8 cellular contexts compared by ENCODE assay signal in the genomic region with DNA sequence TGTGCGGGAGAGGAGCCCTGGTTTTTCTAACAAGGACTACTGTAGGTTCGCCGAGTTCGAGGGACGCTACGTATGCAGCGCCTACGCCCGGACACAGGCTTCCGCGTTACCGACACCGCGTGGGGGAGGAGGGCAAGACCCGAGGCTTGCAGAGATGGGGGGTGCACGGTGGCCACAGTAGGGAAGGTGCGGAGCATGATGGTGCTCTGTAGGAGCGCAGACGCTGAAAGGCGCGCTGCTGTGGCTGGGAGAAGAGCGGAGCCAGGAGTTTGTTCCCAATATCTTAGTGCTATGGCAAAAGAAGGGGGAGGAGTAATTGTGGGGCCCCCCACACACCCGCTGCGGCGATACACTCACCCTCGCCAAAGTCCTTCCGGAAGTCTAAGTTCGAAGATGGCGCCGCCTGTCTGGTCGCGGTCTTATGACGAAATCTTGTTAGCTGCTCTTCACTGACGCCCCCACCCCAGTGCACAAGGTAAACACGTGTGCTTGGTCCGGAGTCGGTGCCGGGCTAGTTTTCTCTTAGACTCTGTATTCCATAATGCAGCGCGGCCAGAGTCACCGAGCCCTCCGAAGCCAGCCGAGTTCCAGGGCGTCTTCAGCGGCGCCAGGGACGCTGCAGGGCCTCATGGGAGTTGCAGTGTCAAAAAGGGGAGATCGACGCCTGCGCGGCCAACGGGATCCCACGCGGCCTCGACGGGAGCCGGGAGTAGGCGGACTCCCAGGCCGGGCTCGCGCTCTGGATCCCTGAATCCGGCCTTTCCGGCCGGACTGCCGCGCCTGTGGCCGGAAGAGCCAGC. TPM values are rescaled to one million over a fixed set of nuclear protein-coding genes. Genes with fewer than 3 reads are reported as not detected.
DNase-seq lines count a peak whose midpoint lies in the region; ATAC-seq and TF ChIP-seq lines count a peak whose summit lies in the region.

A gene with protein sequence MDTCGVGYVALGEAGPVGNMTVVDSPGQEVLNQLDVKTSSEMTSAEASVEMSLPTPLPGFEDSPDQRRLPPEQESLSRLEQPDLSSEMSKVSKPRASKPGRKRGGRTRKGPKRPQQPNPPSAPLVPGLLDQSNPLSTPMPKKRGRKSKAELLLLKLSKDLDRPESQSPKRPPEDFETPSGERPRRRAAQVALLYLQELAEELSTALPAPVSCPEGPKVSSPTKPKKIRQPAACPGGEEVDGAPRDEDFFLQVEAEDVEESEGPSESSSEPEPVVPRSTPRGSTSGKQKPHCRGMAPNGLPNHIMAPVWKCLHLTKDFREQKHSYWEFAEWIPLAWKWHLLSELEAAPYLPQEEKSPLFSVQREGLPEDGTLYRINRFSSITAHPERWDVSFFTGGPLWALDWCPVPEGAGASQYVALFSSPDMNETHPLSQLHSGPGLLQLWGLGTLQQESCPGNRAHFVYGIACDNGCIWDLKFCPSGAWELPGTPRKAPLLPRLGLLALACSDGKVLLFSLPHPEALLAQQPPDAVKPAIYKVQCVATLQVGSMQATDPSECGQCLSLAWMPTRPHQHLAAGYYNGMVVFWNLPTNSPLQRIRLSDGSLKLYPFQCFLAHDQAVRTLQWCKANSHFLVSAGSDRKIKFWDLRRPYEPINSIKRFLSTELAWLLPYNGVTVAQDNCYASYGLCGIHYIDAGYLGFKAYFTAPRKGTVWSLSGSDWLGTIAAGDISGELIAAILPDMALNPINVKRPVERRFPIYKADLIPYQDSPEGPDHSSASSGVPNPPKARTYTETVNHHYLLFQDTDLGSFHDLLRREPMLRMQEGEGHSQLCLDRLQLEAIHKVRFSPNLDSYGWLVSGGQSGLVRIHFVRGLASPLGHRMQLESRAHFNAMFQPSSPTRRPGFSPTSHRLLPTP (minus strand): TSS at position 383 of the 800 bp plus-strand sequence. CDS start 13,210 bp downstream, outside the sequence.

- H3K9me3 ChIP-seq in AG04450 (ENCODE audit: control insufficient read depth, insufficient read depth, low read length), result no peaks in the 10 kb centered on the region; the same call in 1 of the 2 replicates

- CTCF ChIA-PET in AG04450 (lab: Charles Lee), result interaction anchor here (0.6 to 1.8 kb wide), 3 partner anchors 13 to 84 kb away, joined by 3 to 5 read pairs (median 3); partner anchors contain the start of genes EIF2B4 and MPV17
- CTCF ChIA-PET in WTC11 (lab: Charles Lee), result interaction anchor here (1.3 to 1.9 kb wide), 3 partner anchors 13 to 53 kb away, joined by 3 to 14 read pairs (median 5); partner anchors contain the start of genes EIF2B4 and ZNF513

- TF ChIP-seq CTCF in AG04450 (IDR thresholded peaks at IDR 0.05; ENCODE audit: low read depth, low read length) (no peak), WTC11 (IDR thresholded peaks at IDR 0.05) (no peak), cardiac fibroblast (IDR thresholded peaks at IDR 0.05; ENCODE audit: low read depth, low read length) (no peak)

- peaks cover 8% of the 10 kb centered on the region for H3K9me3 Mint-ChIP-seq in WTC11

- peaks cover 41% of the 10 kb centered on the region for H3K4me1 Mint-ChIP-seq in WTC11

- H3K4me3 ChIP-seq in AG04450 (ENCODE audit: low read depth, low read length) (peak within 1 kb of the TSS; percentile 98), cardiac fibroblast (replicated peaks in 1 of 2; ENCODE audit: low read depth in 2 of 2, low read length in 2 of 2) (peak within 1 kb of the TSS; percentile 98)

- no peaks in the 10 kb centered on the region for H3K27me3 Mint-ChIP-seq in WTC11 (ENCODE audit: low read depth)

- DNase-seq in AG04450 (ENCODE audit: low read depth, low spot score), result peak; percentile 90
- peak; percentile 96 for DNase-seq in NCI-H226
- DNase-seq in WTC11 (ENCODE audit: low spot score), result peak; percentile 95
- DNase-seq in cardiac fibroblast (ENCODE audit: low read depth in 2 of 2), result peak; percentile 97 to 99
- DNase-seq in iPS-NIHi7 (ENCODE audit: extremely low spot score), result peak; percentile 91
- peak; percentile 95 for DNase-seq in smooth muscle cell of the brain vasculature (ENCODE audit: low read depth, low spot score)

- POLR2A ChIA-PET in AG04450 (lab: Yijun Ruan, JAX), result interaction anchor here (0.8 to 2.2 kb wide), 9 partner anchors 10 to 307 kb away, joined by 3 to 35 read pairs (median 4); partner anchors contain the start of genes CCDC121, EIF2B4, GPN1 and MPV17
- POLR2A ChIA-PET in WTC11 (lab: Charles Lee), result interaction anchor here (0.6 to 2.3 kb wide), 11 partner anchors 13 to 340 kb away, joined by 3 to 13 read pairs (median 4); partner anchors contain the start of genes CAD, EIF2B4, SLC30A3 and SNX17

- ATAC-seq in GM18909 (IDR thresholded peaks at IDR 0.05; ENCODE audit: poor library complexity, unreplicated experiment) (peak; percentile 89), HG03175 (IDR thresholded peaks at IDR 0.05; ENCODE audit: unreplicated experiment) (peak; percentile 85), WTC11 (peak; percentile 91)

- H3K27ac ChIP-seq in AG04450 (ENCODE audit: low read depth, low read length), result peak within 1 kb of the TSS; percentile 96

- H3K4me3 Mint-ChIP-seq in WTC11, result peak within 1 kb of the TSS; percentile 93

- H3K36me3 Mint-ChIP-seq in WTC11, result peaks cover 12% of the 10 kb centered on the region

- H3K27ac Mint-ChIP-seq in WTC11, result peak within 1 kb of the TSS; percentile 100

- no peaks in the 10 kb centered on the region for H3K27me3 ChIP-seq in AG04450 (ENCODE audit: control insufficient read depth, insufficient read depth, low read length)

TF ChIP-seq in WTC11, 78 proteins besides CTCF, POLR2A, EP300 and RAD21 (continues in another document):
- TF ChIP-seq E2F4 (CRISPR knock-in tag; IDR thresholded peaks at IDR 0.05; ENCODE audit: borderline replicate concordance, low read depth) (no peak), NR2C2 (CRISPR knock-in tag; IDR thresholded peaks at IDR 0.05) (no peak; the same call in 1 of the 2 replicates), CDX4 (CRISPR knock-in tag; IDR thresholded peaks at IDR 0.05; ENCODE audit: borderline replicate concordance) (no peak), GTF2I (CRISPR knock-in tag; conservative IDR thresholded peaks at IDR 0.05) (no peak), ZNF671 (CRISPR knock-in tag; IDR thresholded peaks at IDR 0.05) (no peak), ZNF232 (CRISPR knock-in tag; IDR thresholded peaks at IDR 0.05) (peak; percentile 47; the same call in 1 of the 2 replicates), E2F5 (CRISPR knock-in tag; IDR thresholded peaks at IDR 0.05) (no peak), TCF7 (CRISPR knock-in tag; IDR thresholded peaks at IDR 0.05; ENCODE audit: low read depth) (no peak), GRHL2 (CRISPR knock-in tag; IDR thresholded peaks at IDR 0.05; ENCODE audit: insufficient replicate concordance, severe bottlenecking) (no peak), CBFB (CRISPR knock-in tag; IDR thresholded peaks at IDR 0.05; ENCODE audit: low read depth) (peak; percentile 95; the same call in 1 of the 2 replicates), TEAD4 (CRISPR knock-in tag; IDR thresholded peaks at IDR 0.05) (no peak), ZNF423 (CRISPR knock-in tag; IDR thresholded peaks at IDR 0.05) (no peak), OVOL2 (CRISPR knock-in tag; IDR thresholded peaks at IDR 0.05; ENCODE audit: borderline replicate concordance) (no peak)
- TF ChIP-seq, protein P1, sequence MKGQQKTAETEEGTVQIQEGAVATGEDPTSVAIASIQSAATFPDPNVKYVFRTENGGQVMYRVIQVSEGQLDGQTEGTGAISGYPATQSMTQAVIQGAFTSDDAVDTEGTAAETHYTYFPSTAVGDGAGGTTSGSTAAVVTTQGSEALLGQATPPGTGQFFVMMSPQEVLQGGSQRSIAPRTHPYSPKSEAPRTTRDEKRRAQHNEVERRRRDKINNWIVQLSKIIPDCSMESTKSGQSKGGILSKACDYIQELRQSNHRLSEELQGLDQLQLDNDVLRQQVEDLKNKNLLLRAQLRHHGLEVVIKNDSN (CRISPR knock-in tag; IDR thresholded peaks at IDR 0.05), result peak; percentile 68
- TF ChIP-seq, protein P2, sequence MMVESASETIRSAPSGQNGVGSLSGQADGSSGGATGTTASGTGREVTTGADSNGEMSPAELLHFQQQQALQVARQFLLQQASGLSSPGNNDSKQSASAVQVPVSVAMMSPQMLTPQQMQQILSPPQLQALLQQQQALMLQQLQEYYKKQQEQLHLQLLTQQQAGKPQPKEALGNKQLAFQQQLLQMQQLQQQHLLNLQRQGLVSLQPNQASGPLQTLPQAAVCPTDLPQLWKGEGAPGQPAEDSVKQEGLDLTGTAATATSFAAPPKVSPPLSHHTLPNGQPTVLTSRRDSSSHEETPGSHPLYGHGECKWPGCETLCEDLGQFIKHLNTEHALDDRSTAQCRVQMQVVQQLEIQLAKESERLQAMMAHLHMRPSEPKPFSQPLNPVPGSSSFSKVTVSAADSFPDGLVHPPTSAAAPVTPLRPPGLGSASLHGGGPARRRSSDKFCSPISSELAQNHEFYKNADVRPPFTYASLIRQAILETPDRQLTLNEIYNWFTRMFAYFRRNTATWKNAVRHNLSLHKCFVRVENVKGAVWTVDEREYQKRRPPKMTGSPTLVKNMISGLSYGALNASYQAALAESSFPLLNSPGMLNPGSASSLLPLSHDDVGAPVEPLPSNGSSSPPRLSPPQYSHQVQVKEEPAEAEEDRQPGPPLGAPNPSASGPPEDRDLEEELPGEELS (CRISPR knock-in tag; IDR thresholded peaks at IDR 0.05), result no peak; the same call in 1 of the 2 replicates

RNA-seq across cellular contexts. Expression of the gene that starts here (rescaled TPM):
- 39.0 TPM in 2 replicates for polyA plus RNA-seq in AG04450 (2011; rRNA removed)
- 38.5 and 40.3 TPM in 2 replicates for polyA minus RNA-seq in AG04450 (2011; rRNA and poly(A)+ RNA removed)
- total RNA-seq in WTC11 (2021), result 103 to 123 TPM (median 107 TPM) in 3 replicates

Comparison
In these comparisons a context has a peak if more than half of its experiments do, and no peak if none do; other contexts are left out.
1. Peak in every context shown above with its lines: DNase-seq, ATAC-seq, H3K4me3 ChIP-seq and H3K27ac ChIP-seq.